ENCODE assay signal across 10 cellular contexts in genomic region chr7:25964483-25964961, GRCh38.
DNase-seq lines count a peak whose midpoint lies in the region; ATAC-seq and TF ChIP-seq lines count a peak whose summit lies in the region.
"Had no signal": no experiment of that assay in that cellular context is flagged by ENCODE, and none has a peak within 500 bp of the region (broad histone marks: within the 10 kb centered on the region; RNA-seq: fewer than 3 reads in every experiment).

No MANE protein-coding gene starts in this region.

- 24 to 59% (median 36%) methylated on average over 6 of the region's 6 CpGs for WGBS in heart left ventricle, 4 donors
- WGBS in transverse colon (ENCODE audit: low coverage in 1 of 2), 2 donors = 31 to 44% methylated on average over 5 to 6 of the region's 6 CpGs

- peaks cover 0 to 11% (median 2%) of the 10 kb centered on the region in 12 donors for H3K4me1 ChIP-seq in heart left ventricle
- peaks cover 0 to 7% (median 4%) of the 10 kb centered on the region in 4 donors for H3K4me1 ChIP-seq in transverse colon
- H3K4me1 ChIP-seq: tibial nerve had no signal

- H3K27me3 ChIP-seq in heart left ventricle (peaks cover 0 to 47% (median 4%) of the 10 kb centered on the region in 9 donors), transverse colon (peaks cover 5% of the 10 kb centered on the region)

- H3K36me3 ChIP-seq in heart left ventricle (no peaks in the 10 kb centered on the region), transverse colon (no peaks in the 10 kb centered on the region)
- H3K36me3 ChIP-seq: tibial nerve had no signal

- in situ Hi-C loops in transverse colon (cut with MboI; ENCODE audit: low pct_ligation_motif_present in 1 of 4, low pct_unique_long_range_greater_than_20kb in 1 of 4, low sequenced_read_pairs in 3 of 4) = no loop called here

- no peak for TF ChIP-seq CTCF in heart left ventricle (IDR thresholded peaks at IDR 0.05)
- no peak for TF ChIP-seq CTCF in transverse colon (IDR thresholded peaks at IDR 0.05)

- DNase-seq in heart left ventricle = no peak
- DNase-seq in cardiac septum (ENCODE audit: low spot score) = no peak
- DNase-seq in transverse colon = peak; percentile 51
- no peak for DNase-seq in NCI-H526 treated with DMSO at 0.1 percent for 48 hours (lab: John Stamatoyannopoulos, UW)
- no peak for DNase-seq in NCI-H187 (lab: John Stamatoyannopoulos, UW)
- DNase-seq in NCI-H1105 treated with DMSO at 0.1 percent for 48 hours (lab: John Stamatoyannopoulos, UW) = no peak
- DNase-seq: naive thymus-derived CD4-positive, alpha-beta T cell had no signal

- TF ChIP-seq EP300 in transverse colon (IDR thresholded peaks at IDR 0.05; ENCODE audit: low read depth) = no peak

- ATAC-seq in heart left ventricle (peak in 3 of 4 donors; percentile 34 to 59 (median 53)), HG02610 (IDR thresholded peaks at IDR 0.05; ENCODE audit: unreplicated experiment) (peak; percentile 33), HG03571 (IDR thresholded peaks at IDR 0.05; ENCODE audit: unreplicated experiment) (peak; percentile 26)
- ATAC-seq: naive thymus-derived CD4-positive, alpha-beta T cell had no signal

- intact Hi-C loops in heart left ventricle (cut with DNase I) (no loop called here), cardiac septum (cut with DNase I) (no loop called here), transverse colon (cut with DNase I; ENCODE audit: low total_unique reads) (no loop called here)

- no peak overlapping the region for H3K27ac ChIP-seq in heart left ventricle
- peak overlapping the region in 2 of 4 donors; percentile 33 to 56 for H3K27ac ChIP-seq in transverse colon
- H3K27ac ChIP-seq: tibial nerve had no signal

- no peak overlapping the region for H3K4me3 ChIP-seq in heart left ventricle
- H3K4me3 ChIP-seq in transverse colon = no peak overlapping the region
- H3K4me3 ChIP-seq: tibial nerve had no signal

- H3K9me3 ChIP-seq in heart left ventricle (no peaks in the 10 kb centered on the region), transverse colon (no peaks in the 10 kb centered on the region)
- H3K9me3 ChIP-seq: tibial nerve had no signal

- no peak for TF ChIP-seq POLR2A in heart left ventricle (IDR thresholded peaks at IDR 0.05)
- no peak for TF ChIP-seq POLR2A in transverse colon (IDR thresholded peaks at IDR 0.05)
